ENCODE assay signal across 8 cellular contexts in genomic region chr22:39520054-39520873, GRCh38. TPM values are rescaled to one million over a fixed set of nuclear protein-coding genes. Genes with fewer than 3 reads are reported as not detected.
DNase-seq lines count a peak whose midpoint lies in the region; ATAC-seq and TF ChIP-seq lines count a peak whose summit lies in the region.

Gene ATF4, plus strand, starts transcription at chr22:39520562. Its CDS starts 884 bp downstream, at chr22:39521446.

- H3K27me3 ChIP-seq in Karpas-422 (ENCODE audit: low read length) (no peaks in the 10 kb centered on the region), esophagus muscularis mucosa (no peaks in the 10 kb centered on the region)

- peak; percentile 99 for TF ChIP-seq POLR2A in esophagus muscularis mucosa (IDR thresholded peaks at IDR 0.05; ENCODE audit: low read depth)

- peak; percentile 90 for DNase-seq in DMS79 treated with DMSO at 0.1 percent for 48 hours (lab: John Stamatoyannopoulos, UW)
- peak; percentile 100 for DNase-seq in Karpas-422
- DNase-seq in RKO (ENCODE audit: low spot score) = peak; percentile 99
- peak; percentile 91 for DNase-seq in activated T-helper 1 cell treated with Interleukin-2 at 50 U/mL for 16 hours (ENCODE audit: low read depth)
- DNase-seq in esophagus muscularis mucosa (ENCODE audit: extremely low spot score) = peak; percentile 99
- peak; percentile 100 for DNase-seq in myocyte (ENCODE audit: low read depth)
- DNase-seq in stimulated activated CD8-positive, alpha-beta memory T cell treated with anti-CD3 and anti-CD28 coated beads, Interleukin-7, amount 100 ng/mL, for 48 hours (ENCODE audit: extremely low read depth in 1 of 2, low read depth in 1 of 2) = peak; percentile 89 to 95

- H3K9me2 ChIP-seq in Karpas-422 (replicated peaks; ENCODE audit: insufficient read depth, low read length) = no peaks in the 10 kb centered on the region

- peak within 1 kb of the TSS; percentile 75; the same call in 1 of the 2 replicates for H2AFZ ChIP-seq in Karpas-422 (ENCODE audit: low read length)

- H3K36me3 ChIP-seq in Karpas-422 (ENCODE audit: insufficient read depth, low read length) = peaks cover 52% of the 10 kb centered on the region
- H3K36me3 ChIP-seq in esophagus muscularis mucosa = peaks cover 23 to 67% (median 53%) of the 10 kb centered on the region in 4 donors

- peaks cover 58% of the 10 kb centered on the region for H3K4me1 ChIP-seq in Karpas-422 (ENCODE audit: low read length)
- H3K4me1 ChIP-seq in esophagus muscularis mucosa = peaks cover 52 to 57% (median 55%) of the 10 kb centered on the region in 4 donors

- H4K20me1 ChIP-seq in Karpas-422 (ENCODE audit: insufficient read depth, low read depth, low read length) = peaks cover 32% of the 10 kb centered on the region

- 0% methylated on average over 43 of the region's 74 CpGs for WGBS in esophagus muscularis mucosa

- H3K9me3 ChIP-seq in Karpas-422 (ENCODE audit: low read length) = no peaks in the 10 kb centered on the region
- no peaks in the 10 kb centered on the region for H3K9me3 ChIP-seq in esophagus muscularis mucosa

- intact Hi-C loops in esophagus muscularis mucosa (cut with DNase I) = loop anchor here (10.0 kb wide), 3 partner anchors 85 to 345 kb away; partner anchors contain the start of gene SYNGR1

- peak within 1 kb of the TSS; percentile 84 for H3K4me2 ChIP-seq in Karpas-422 (ENCODE audit: low read depth, low read length, poor library complexity, severe bottlenecking)

- H3K9ac ChIP-seq in Karpas-422 (ENCODE audit: low read length) = peak within 1 kb of the TSS; percentile 99

- no peak for TF ChIP-seq EP300 in esophagus muscularis mucosa (IDR thresholded peaks at IDR 0.05)

- peak within 1 kb of the TSS; percentile 92 for H3K27ac ChIP-seq in Karpas-422 (ENCODE audit: low read length)
- peak within 1 kb of the TSS; percentile 99 to 100 (median 99) for H3K27ac ChIP-seq in esophagus muscularis mucosa (replicated peaks in 1 of 4)

- TF ChIP-seq CTCF in esophagus muscularis mucosa (IDR thresholded peaks at IDR 0.05) = no peak

- H3K79me2 ChIP-seq in Karpas-422 (ENCODE audit: low read length) = peaks cover 31% of the 10 kb centered on the region

- H3K4me3 ChIP-seq in Karpas-422 (ENCODE audit: low read length) = peak within 1 kb of the TSS; percentile 92
- peak within 1 kb of the TSS; percentile 91 to 100 (median 96) for H3K4me3 ChIP-seq in esophagus muscularis mucosa

- peak; percentile 69 for ATAC-seq in GM21825 (IDR thresholded peaks at IDR 0.05; ENCODE audit: unreplicated experiment)

RNA-seq across cellular contexts. Expression of gene ATF4, which starts in this region (rescaled TPM):
- 543 and 666 TPM in 2 replicates for total RNA-seq in Karpas-422 (2014; rRNA removed; shearing (Covaris generic); ENCODE audit: low replicate concordance)
- total RNA-seq in esophagus muscularis mucosa = 100 to 1,000 TPM; 516 to 895 (median 721) TPM
- 248 and 255 TPM in 2 replicates for total RNA-seq in myocyte
- 527 TPM for polyA plus RNA-seq in myocyte (2012)

Comparison
In these comparisons a context has a peak if more than half of its experiments do, and no peak if none do; other contexts are left out.
1. Peak in every context shown above with its lines: DNase-seq, ATAC-seq, H3K4me3 ChIP-seq and H3K27ac ChIP-seq.